ENCODE assay signal across 11 cellular contexts in the genomic region with DNA sequence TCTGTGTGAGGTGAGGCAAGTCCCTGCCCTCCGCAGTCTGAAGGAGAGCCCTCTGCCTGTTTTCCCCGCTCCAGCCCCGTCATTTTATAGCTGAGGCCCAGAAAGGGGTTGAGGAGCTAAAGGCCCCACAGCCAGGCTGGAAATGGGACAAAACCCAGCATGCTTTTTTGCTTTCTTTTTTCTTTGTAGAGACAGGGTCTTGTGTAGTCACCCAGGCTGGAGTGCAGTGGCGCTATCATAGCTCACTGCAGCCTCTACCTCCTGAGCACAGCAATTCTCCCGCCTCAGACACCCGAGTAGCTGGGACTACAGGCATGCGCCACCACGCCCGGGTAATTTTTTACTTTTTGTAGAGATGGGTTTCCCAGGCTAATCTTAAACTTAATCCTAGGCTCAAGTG. TPM values are rescaled to one million over a fixed set of nuclear protein-coding genes. Genes with fewer than 3 reads are reported as not detected.
DNase-seq lines count a peak whose midpoint lies in the region; ATAC-seq and TF ChIP-seq lines count a peak whose summit lies in the region.
"Had no signal": no experiment of that assay in that cellular context is flagged by ENCODE, and none has a peak within 500 bp of the region (broad histone marks: within the 10 kb centered on the region; RNA-seq: fewer than 3 reads in every experiment).

No MANE protein-coding gene starts in this region.

- no peaks in the 10 kb centered on the region for H3K27me3 Mint-ChIP-seq in natural killer cell treated with Interleukin-12 subunit alpha and Interleukin-12 subunit beta and Interleukin-15 and Interleukin-18, amount 100 ng/mL, for 72 hours
- H3K27me3 Mint-ChIP-seq in natural killer cell (ENCODE audit: low read depth in 2 of 2) (no peaks in the 10 kb centered on the region), chondrocyte (ENCODE audit: low read depth) (no peaks in the 10 kb centered on the region), neural progenitor cell (ENCODE audit: insufficient read depth, low read depth) (peaks cover 13% of the 10 kb centered on the region)
- H3K27me3 Mint-ChIP-seq: CD4-positive, alpha-beta memory T cell had no signal

- H3K27ac ChIP-seq in neural progenitor cell (peak overlapping the region; percentile 34), gastrocnemius medialis (peak overlapping the region in 1 of 4 donors; percentile 18)

- ATAC-seq in natural killer cell treated with Interleukin-12 subunit alpha and Interleukin-12 subunit beta and Interleukin-15 and Interleukin-18, amount 100 ng/mL, for 72 hours: no peak
- no peak for ATAC-seq in natural killer cell
- ATAC-seq in gastrocnemius medialis: no peak
- no peak for ATAC-seq in HG02840 (IDR thresholded peaks at IDR 0.05; ENCODE audit: low FRiP score, unreplicated experiment)
- no peak for ATAC-seq in SK-N-SH treated with all-trans-retinoic acid at 6 μM for 48 hours

- no peak for TF ChIP-seq POLR2A in gastrocnemius medialis (IDR thresholded peaks at IDR 0.05)

- H3K36me3 ChIP-seq in neural progenitor cell (no peaks in the 10 kb centered on the region), gastrocnemius medialis (no peaks in the 10 kb centered on the region)

- H3F3A ChIP-seq in neural progenitor cell (ENCODE audit: low read depth): peaks cover 22% of the 10 kb centered on the region

- no peaks in the 10 kb centered on the region for H3K9me3 Mint-ChIP-seq in natural killer cell treated with Interleukin-12 subunit alpha and Interleukin-12 subunit beta and Interleukin-15 and Interleukin-18, amount 100 ng/mL, for 72 hours
- H3K9me3 Mint-ChIP-seq in natural killer cell: no peaks in the 10 kb centered on the region
- H3K9me3 Mint-ChIP-seq in chondrocyte (ENCODE audit: low read depth): no peaks in the 10 kb centered on the region
- H3K9me3 Mint-ChIP-seq in neural progenitor cell: no peaks in the 10 kb centered on the region
- H3K9me3 Mint-ChIP-seq: CD4-positive, alpha-beta memory T cell had no signal

- no peak overlapping the region for H3K4me2 ChIP-seq in neural progenitor cell

- DNase-seq in natural killer cell treated with Interleukin-12 subunit alpha and Interleukin-12 subunit beta and Interleukin-15 and Interleukin-18, amount 100 ng/mL, for 72 hours (ENCODE audit: low spot score): no peak
- DNase-seq in natural killer cell (no peak), chondrocyte (ENCODE audit: low spot score) (peak; percentile 33), neural progenitor cell (ENCODE audit: low spot score) (no peak), KG1 (lab: John Stamatoyannopoulos, UW) (no peak), gastrocnemius medialis (no peak)
- DNase-seq: amniotic stem cell; CD4-positive, alpha-beta memory T cell; NCI-H1105 treated with DMSO at 0.1 percent for 48 hours had no signal

- H3K9me3 ChIP-seq in neural progenitor cell (ENCODE audit: low read depth) (no peaks in the 10 kb centered on the region), gastrocnemius medialis (no peaks in the 10 kb centered on the region)

- no peaks in the 10 kb centered on the region for H3K36me3 Mint-ChIP-seq in natural killer cell treated with Interleukin-12 subunit alpha and Interleukin-12 subunit beta and Interleukin-15 and Interleukin-18, amount 100 ng/mL, for 72 hours
- H3K36me3 Mint-ChIP-seq in natural killer cell (no peaks in the 10 kb centered on the region), chondrocyte (ENCODE audit: low read depth) (no peaks in the 10 kb centered on the region), neural progenitor cell (no peaks in the 10 kb centered on the region)
- H3K36me3 Mint-ChIP-seq: CD4-positive, alpha-beta memory T cell had no signal

- peak overlapping the region; percentile 44 to 47 for H3K27ac Mint-ChIP-seq in natural killer cell treated with Interleukin-12 subunit alpha and Interleukin-12 subunit beta and Interleukin-15 and Interleukin-18, amount 100 ng/mL, for 72 hours
- H3K27ac Mint-ChIP-seq in natural killer cell (peak overlapping the region in 1 of 2 donors; percentile 79), chondrocyte (ENCODE audit: unreplicated experiment) (peak overlapping the region; percentile 79), neural progenitor cell (peak overlapping the region; percentile 53)

- H2AFZ ChIP-seq in neural progenitor cell (replicated peaks): no peak overlapping the region

- no peaks in the 10 kb centered on the region for H4K20me1 ChIP-seq in neural progenitor cell (ENCODE audit: low read depth)

- no peak overlapping the region for H3K9ac ChIP-seq in neural progenitor cell

- H3K4me3 Mint-ChIP-seq in natural killer cell treated with Interleukin-12 subunit alpha and Interleukin-12 subunit beta and Interleukin-15 and Interleukin-18, amount 100 ng/mL, for 72 hours: no peak overlapping the region
- H3K4me3 Mint-ChIP-seq in natural killer cell (no peak overlapping the region), chondrocyte (ENCODE audit: unreplicated experiment) (no peak overlapping the region), neural progenitor cell (no peak overlapping the region)
- H3K4me3 Mint-ChIP-seq: CD4-positive, alpha-beta memory T cell had no signal

- peaks cover 14% of the 10 kb centered on the region for H3K4me1 ChIP-seq in neural progenitor cell
- H3K4me1 ChIP-seq in gastrocnemius medialis: no peaks in the 10 kb centered on the region

- in situ Hi-C loops in gastrocnemius medialis (cut with MboI; ENCODE audit: low sequenced_read_pairs in 4 of 4): no loop called here

- H3K79me2 ChIP-seq in neural progenitor cell (ENCODE audit: low read depth): no peaks in the 10 kb centered on the region

- TF ChIP-seq CTCF in natural killer cell (IDR thresholded peaks at IDR 0.05): no peak
- no peak for TF ChIP-seq CTCF in chondrocyte (IDR thresholded peaks at IDR 0.05)
- no peak for TF ChIP-seq CTCF in neural progenitor cell (IDR thresholded peaks at IDR 0.05)
- no peak for TF ChIP-seq CTCF in gastrocnemius medialis (IDR thresholded peaks at IDR 0.05 in 4 of 5, conservative IDR thresholded peaks at IDR 0.05 in 1 of 5)

- H3K4me3 ChIP-seq in neural progenitor cell (no peak overlapping the region), gastrocnemius medialis (no peak overlapping the region)

- intact Hi-C loops in natural killer cell (cut with micrococcal nuclease) (no loop called here), gastrocnemius medialis (cut with DNase I; ENCODE audit: low total_unique reads) (no loop called here)

- H3K4me1 Mint-ChIP-seq in natural killer cell treated with Interleukin-12 subunit alpha and Interleukin-12 subunit beta and Interleukin-15 and Interleukin-18, amount 100 ng/mL, for 72 hours (ENCODE audit: low read depth in 2 of 2): peaks cover 7 to 11% of the 10 kb centered on the region in 2 donors
- H3K4me1 Mint-ChIP-seq in natural killer cell: peaks cover 0 to 15% of the 10 kb centered on the region in 2 donors
- H3K4me1 Mint-ChIP-seq in chondrocyte (ENCODE audit: low read depth): peaks cover 30% of the 10 kb centered on the region
- H3K4me1 Mint-ChIP-seq in neural progenitor cell: peaks cover 29% of the 10 kb centered on the region

- no peaks in the 10 kb centered on the region for H3K27me3 ChIP-seq in neural progenitor cell
- no peaks in the 10 kb centered on the region for H3K27me3 ChIP-seq in gastrocnemius medialis

TF ChIP-seq in SK-N-SH treated with all-trans-retinoic acid at 6 μM for 48 hours, 23 proteins besides CTCF, POLR2A, EP300 and RAD21 (continues in another document):
- TF ChIP-seq SNAI2 (CRISPR knock-in tag; IDR thresholded peaks at IDR 0.05): no peak
- TF ChIP-seq CSDC2 (CRISPR knock-in tag; IDR thresholded peaks at IDR 0.05): no peak
- TF ChIP-seq, protein P1, sequence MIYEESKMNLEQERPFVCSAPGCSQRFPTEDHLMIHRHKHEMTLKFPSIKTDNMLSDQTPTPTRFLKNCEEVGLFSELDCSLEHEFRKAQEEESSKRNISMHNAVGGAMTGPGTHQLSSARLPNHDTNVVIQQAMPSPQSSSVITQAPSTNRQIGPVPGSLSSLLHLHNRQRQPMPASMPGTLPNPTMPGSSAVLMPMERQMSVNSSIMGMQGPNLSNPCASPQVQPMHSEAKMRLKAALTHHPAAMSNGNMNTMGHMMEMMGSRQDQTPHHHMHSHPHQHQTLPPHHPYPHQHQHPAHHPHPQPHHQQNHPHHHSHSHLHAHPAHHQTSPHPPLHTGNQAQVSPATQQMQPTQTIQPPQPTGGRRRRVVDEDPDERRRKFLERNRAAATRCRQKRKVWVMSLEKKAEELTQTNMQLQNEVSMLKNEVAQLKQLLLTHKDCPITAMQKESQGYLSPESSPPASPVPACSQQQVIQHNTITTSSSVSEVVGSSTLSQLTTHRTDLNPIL (CRISPR knock-in tag; IDR thresholded peaks at IDR 0.05; ENCODE audit: low read depth): no peak
- no peak for TF ChIP-seq ZNF8 (CRISPR knock-in tag; IDR thresholded peaks at IDR 0.05)
- TF ChIP-seq, protein P2, sequence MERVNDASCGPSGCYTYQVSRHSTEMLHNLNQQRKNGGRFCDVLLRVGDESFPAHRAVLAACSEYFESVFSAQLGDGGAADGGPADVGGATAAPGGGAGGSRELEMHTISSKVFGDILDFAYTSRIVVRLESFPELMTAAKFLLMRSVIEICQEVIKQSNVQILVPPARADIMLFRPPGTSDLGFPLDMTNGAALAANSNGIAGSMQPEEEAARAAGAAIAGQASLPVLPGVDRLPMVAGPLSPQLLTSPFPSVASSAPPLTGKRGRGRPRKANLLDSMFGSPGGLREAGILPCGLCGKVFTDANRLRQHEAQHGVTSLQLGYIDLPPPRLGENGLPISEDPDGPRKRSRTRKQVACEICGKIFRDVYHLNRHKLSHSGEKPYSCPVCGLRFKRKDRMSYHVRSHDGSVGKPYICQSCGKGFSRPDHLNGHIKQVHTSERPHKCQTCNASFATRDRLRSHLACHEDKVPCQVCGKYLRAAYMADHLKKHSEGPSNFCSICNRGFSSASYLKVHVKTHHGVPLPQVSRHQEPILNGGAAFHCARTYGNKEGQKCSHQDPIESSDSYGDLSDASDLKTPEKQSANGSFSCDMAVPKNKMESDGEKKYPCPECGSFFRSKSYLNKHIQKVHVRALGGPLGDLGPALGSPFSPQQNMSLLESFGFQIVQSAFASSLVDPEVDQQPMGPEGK (CRISPR knock-in tag; IDR thresholded peaks at IDR 0.05; ENCODE audit: borderline replicate concordance): no peak
- TF ChIP-seq GLIS3 (CRISPR knock-in tag; IDR thresholded peaks at IDR 0.05): no peak
- no peak for TF ChIP-seq ARNTL (CRISPR knock-in tag; IDR thresholded peaks at IDR 0.05; ENCODE audit: borderline replicate concordance, low read depth)
- no peak for TF ChIP-seq PPARA (CRISPR knock-in tag; IDR thresholded peaks at IDR 0.05; ENCODE audit: borderline replicate concordance)
- no peak for TF ChIP-seq ZNF70 (CRISPR knock-in tag; IDR thresholded peaks at IDR 0.05)

RNA-seq across cellular contexts. Expression of gene LITAF, which starts 11.0 kb away (rescaled TPM):
- total RNA-seq in natural killer cell treated with Interleukin-12 subunit alpha and Interleukin-12 subunit beta and Interleukin-15 and Interleukin-18, amount 100 ng/mL, for 72 hours: 100 to 1,000 TPM; 112 to 191 TPM
- total RNA-seq in natural killer cell (100 to 1,000 TPM; 584 to 772 (median 726) TPM), chondrocyte (74.5 to 91.9 TPM (median 90.0 TPM) in 3 replicates), neural progenitor cell (ENCODE audit: low replicate concordance) (42.5 and 50.0 TPM in 2 replicates), gastrocnemius medialis (10 to 100 TPM; 11.2 to 30.1 (median 19.4) TPM)
